Comparison of ENCODE assay signal across 8 cellular contexts in the genomic region with DNA sequence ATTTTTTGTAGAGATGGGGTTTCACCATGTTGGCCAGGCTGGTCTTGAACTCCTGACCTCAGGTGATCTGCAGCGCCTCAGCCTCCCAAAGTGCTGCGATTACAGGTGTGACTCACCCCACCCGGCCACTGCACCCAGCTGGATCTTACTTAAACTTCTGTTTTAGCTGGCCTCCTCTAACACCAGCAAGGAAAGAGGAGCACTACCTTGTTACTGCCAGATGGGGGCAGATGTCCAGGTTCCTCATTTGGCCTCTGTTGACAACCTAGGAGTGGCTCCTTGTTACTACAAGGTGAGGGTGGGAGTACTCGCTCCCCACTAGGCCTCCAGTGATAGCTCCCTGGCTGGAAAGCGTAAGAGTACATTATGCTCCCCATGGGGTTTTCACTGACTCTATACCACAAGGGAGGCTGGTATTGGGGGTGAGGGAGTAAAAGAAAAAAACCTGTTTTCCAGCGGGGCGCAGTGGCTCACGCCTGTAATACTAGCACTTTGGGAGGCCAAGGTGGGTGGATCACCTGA. TPM values are rescaled to one million over a fixed set of nuclear protein-coding genes. Genes with fewer than 3 reads are reported as not detected.
DNase-seq lines count a peak whose midpoint lies in the region; ATAC-seq and TF ChIP-seq lines count a peak whose summit lies in the region.

No MANE protein-coding gene starts in this region.

- H3K9me3 ChIP-seq in effector memory CD4-positive, alpha-beta T cell (ENCODE audit: control insufficient read depth, low read length): no peaks in the 10 kb centered on the region

- no peaks in the 10 kb centered on the region for H3K9me3 Mint-ChIP-seq in naive thymus-derived CD8-positive, alpha-beta T cell

- POLR2A ChIA-PET in naive thymus-derived CD8-positive, alpha-beta T cell (lab: Charles Lee): interaction anchor here (0.6 to 1.8 kb wide), 15 partner anchors 8 to 236 kb away, joined by 3 to 16 read pairs (median 5); a partner anchor contains a TSS

- no peaks in the 10 kb centered on the region for H3K36me3 ChIP-seq in effector memory CD4-positive, alpha-beta T cell (ENCODE audit: control insufficient read depth, insufficient read depth, low read length)

- DNase-seq in A172 (ENCODE audit: low spot score) (peak; percentile 84), NCI-H2107 (lab: John Stamatoyannopoulos, UW) (peak; percentile 46)
- peak; percentile 25 to 51 (median 34) for DNase-seq in effector memory CD4-positive, alpha-beta T cell
- DNase-seq in naive thymus-derived CD8-positive, alpha-beta T cell: peak in 8 of 10 donors; percentile 18 to 77 (median 50)

- ATAC-seq in HG02798 (IDR thresholded peaks at IDR 0.05; ENCODE audit: poor library complexity, unreplicated experiment) (peak; percentile 79), HG03095 (IDR thresholded peaks at IDR 0.05; ENCODE audit: unreplicated experiment) (no peak)
- peak; percentile 85 to 88 for ATAC-seq in activated CD4-positive, CD25-positive, alpha-beta regulatory T cell treated with anti-CD3 and anti-CD28 coated beads, Interleukin-2, amount 50 U/mL, for 24 hours
- peak; percentile 87 to 94 for ATAC-seq in naive thymus-derived CD8-positive, alpha-beta T cell

- H3K36me3 Mint-ChIP-seq in naive thymus-derived CD8-positive, alpha-beta T cell: no peaks in the 10 kb centered on the region

- H3K4me1 ChIP-seq in effector memory CD4-positive, alpha-beta T cell (ENCODE audit: control insufficient read depth, insufficient read depth, low read length, poor library complexity, severe bottlenecking): peaks cover 7% of the 10 kb centered on the region

- H3K27me3 Mint-ChIP-seq in naive thymus-derived CD8-positive, alpha-beta T cell: no peaks in the 10 kb centered on the region

- H3K4me1 Mint-ChIP-seq in naive thymus-derived CD8-positive, alpha-beta T cell: peaks cover 0 to 18% (median 13%) of the 10 kb centered on the region in 4 donors

- H3K4me3 ChIP-seq in GM12875 (ENCODE audit: low read depth, low read length): no peak overlapping the region
- no peak overlapping the region for H3K4me3 ChIP-seq in effector memory CD4-positive, alpha-beta T cell (ENCODE audit: insufficient read depth, low read depth, low read length, poor library complexity, severe bottlenecking)

- H3K4me3 Mint-ChIP-seq in naive thymus-derived CD8-positive, alpha-beta T cell: no peak overlapping the region

- H3K27ac ChIP-seq in effector memory CD4-positive, alpha-beta T cell (ENCODE audit: insufficient read depth, low read length, poor library complexity, severe bottlenecking): no peak overlapping the region

- peak overlapping the region in 7 of 10 donors; percentile 35 to 81 (median 51) for H3K27ac Mint-ChIP-seq in naive thymus-derived CD8-positive, alpha-beta T cell

- H3K27me3 ChIP-seq in effector memory CD4-positive, alpha-beta T cell (replicated peaks; ENCODE audit: control insufficient read depth, insufficient read depth, low read length, poor library complexity, severe bottlenecking): no peaks in the 10 kb centered on the region

- TF ChIP-seq CTCF in GM12875 (IDR thresholded peaks at IDR 0.05; ENCODE audit: borderline replicate concordance, insufficient read depth, low read depth, low read length): peak; percentile 81

RNA-seq across cellular contexts. Expression of a gene that starts 13.1 kb away (rescaled TPM):
- 51.6 and 51.9 TPM in 2 replicates for total RNA-seq in A172 (2014; rRNA removed; shearing (Covaris generic))
- 10 to 100 TPM; 83.9 TPM for total RNA-seq in naive thymus-derived CD8-positive, alpha-beta T cell
- polyA plus RNA-seq in naive thymus-derived CD8-positive, alpha-beta T cell: 100 to 1,000 TPM in 1 of 3 donors, 10 to 100 TPM in 2; 74.6 to 100 (median 97.6) TPM

RNA-seq across cellular contexts. Expression of a gene that starts 27.2 kb away (rescaled TPM):
- 24.1 and 33.2 TPM in 2 replicates for total RNA-seq in A172 (2014; rRNA removed; shearing (Covaris generic))
- 100 to 1,000 TPM; 121 to 122 TPM for total RNA-seq in naive thymus-derived CD8-positive, alpha-beta T cell
- 10 to 100 TPM; 39.6 to 46.1 (median 43.5) TPM for polyA plus RNA-seq in naive thymus-derived CD8-positive, alpha-beta T cell

Comparison
In these comparisons a context has a peak if more than half of its experiments do, and no peak if none do; other contexts are left out.
1. DNase-seq: peak in every context shown above with its lines; median percentile 84 in A172; 50 in naive thymus-derived CD8-positive, alpha-beta T cell; 46 in NCI-H2107; 34 in effector memory CD4-positive, alpha-beta T cell.